ENCODE assay signal across 34 cellular contexts in genomic region chr2:144088863-144089262, GRCh38.
"Had no signal": no experiment of that assay in that cellular context is flagged by ENCODE, and none has a peak within 500 bp of the region (broad histone marks: within the 10 kb centered on the region; RNA-seq: fewer than 3 reads in every experiment).

No MANE protein-coding gene starts in this region.

- H3K9me3 ChIP-seq: ascending aorta had no signal

- H3K27ac Mint-ChIP-seq: activated B cell treated with CpG ODN at 0.5 μM for 24 hours; activated CD4-positive, alpha-beta memory T cell treated with anti-CD3 and anti-CD28 coated beads for 36 hours; activated CD4-positive, alpha-beta T cell treated with anti-CD3 and anti-CD28 coated beads, Interleukin-2, amount 10 ng/mL, durations not matched to agents 24 days and 14 days; activated CD8-positive, alpha-beta T cell treated with anti-CD3 and anti-CD28 coated beads for 36 hours; activated naive CD4-positive, alpha-beta T cell treated with anti-CD3 and anti-CD28 coated beads, Interleukin-2, amount 10 ng/mL, durations not matched to agents 7 days and 5 days; activated naive CD4-positive, alpha-beta T cell treated with anti-CD3 and anti-CD28 coated beads, Interleukin-2, amount 50 U/mL, for 24 hours; activated naive CD8-positive, alpha-beta T cell; activated naive CD8-positive, alpha-beta T cell treated with anti-CD3 and anti-CD28 coated beads, Interleukin-2, amount 10 ng/mL, durations not matched to agents 7 days and 5 days; activated naive CD8-positive, alpha-beta T cell treated with anti-CD3 and anti-CD28 coated beads, Interleukin-2, amount 50 U/mL, for 24 hours; brain; T-helper 1 cell treated with Interleukin-12 subunit alpha and Interleukin-12 subunit beta and Interleukin-4 antibody, amounts not matched to agents 30 μg/mL and 1 μg/mL, for 36 hours; T-helper 2 cell treated with Interferon-gamma antibody and Interleukin-4, amounts not matched to agents 5 μg/mL and 100 μg/mL, for 36 hours had no signal

- H3K4me1 Mint-ChIP-seq: activated naive CD4-positive, alpha-beta T cell treated with anti-CD3 and anti-CD28 coated beads, Interleukin-2, amount 10 ng/mL, durations not matched to agents 7 days and 5 days; activated naive CD4-positive, alpha-beta T cell treated with anti-CD3 and anti-CD28 coated beads, Interleukin-2, amount 50 U/mL, for 24 hours; activated naive CD8-positive, alpha-beta T cell treated with anti-CD3 and anti-CD28 coated beads, Interleukin-2, amount 10 ng/mL, durations not matched to agents 7 days and 5 days; brain; central memory CD8-positive, alpha-beta T cell had no signal

- H3K4me3 ChIP-seq: ascending aorta, cardiac muscle cell had no signal

- H3K27me3 Mint-ChIP-seq: activated B cell treated with CpG ODN at 0.5 μM for 24 hours; activated CD4-positive, alpha-beta memory T cell treated with anti-CD3 and anti-CD28 coated beads for 36 hours; activated CD4-positive, alpha-beta T cell treated with anti-CD3 and anti-CD28 coated beads, Interleukin-2, amount 10 ng/mL, durations not matched to agents 24 days and 14 days; activated CD8-positive, alpha-beta T cell treated with anti-CD3 and anti-CD28 coated beads for 36 hours; activated naive CD4-positive, alpha-beta T cell treated with anti-CD3 and anti-CD28 coated beads, Interleukin-2, amount 10 ng/mL, durations not matched to agents 7 days and 5 days; activated naive CD4-positive, alpha-beta T cell treated with anti-CD3 and anti-CD28 coated beads, Interleukin-2, amount 50 U/mL, for 24 hours; activated naive CD8-positive, alpha-beta T cell; activated naive CD8-positive, alpha-beta T cell treated with anti-CD3 and anti-CD28 coated beads, Interleukin-2, amount 10 ng/mL, durations not matched to agents 7 days and 5 days; activated naive CD8-positive, alpha-beta T cell treated with anti-CD3 and anti-CD28 coated beads, Interleukin-2, amount 50 U/mL, for 24 hours; brain; central memory CD8-positive, alpha-beta T cell had no signal

- H3K4me1 ChIP-seq: ascending aorta had no signal

- H3K36me3 Mint-ChIP-seq: activated naive CD4-positive, alpha-beta T cell treated with anti-CD3 and anti-CD28 coated beads, Interleukin-2, amount 10 ng/mL, durations not matched to agents 7 days and 5 days had no signal

- H3K9me3 Mint-ChIP-seq: activated naive CD4-positive, alpha-beta T cell treated with anti-CD3 and anti-CD28 coated beads, Interleukin-2, amount 10 ng/mL, durations not matched to agents 7 days and 5 days had no signal

- H3K27ac ChIP-seq: ascending aorta, cardiac muscle cell, VCaP had no signal

- DNase-seq: activated B cell treated with CpG ODN at 0.5 μM for 24 hours; activated CD4-positive, alpha-beta memory T cell treated with anti-CD3 and anti-CD28 coated beads for 36 hours; activated CD4-positive, alpha-beta T cell treated with anti-CD3 and anti-CD28 coated beads for 4 hours; activated CD4-positive, alpha-beta T cell treated with anti-CD3 and anti-CD28 coated beads, Interleukin-2, amount 10 ng/mL, durations not matched to agents 24 days and 14 days; activated CD4-positive, alpha-beta T cell treated with anti-CD3 and anti-CD28 coated beads, Interleukin-2, amount 50 U/mL, for 1 hour; activated CD4-positive, alpha-beta T cell treated with anti-CD3 and anti-CD28 coated beads, Interleukin-2, amount 50 U/mL, for 4 hours; activated CD4-positive, CD25-positive, alpha-beta regulatory T cell treated with anti-CD3 and anti-CD28 coated beads, Interleukin-2, amount 50 U/mL, for 72 hours; activated CD8-positive, alpha-beta memory T cell treated with anti-CD3 and anti-CD28 coated beads, Interleukin-2, amount 50 U/mL, for 4 hours; activated CD8-positive, alpha-beta T cell treated with anti-CD3 and anti-CD28 coated beads for 36 hours; activated effector memory CD4-positive, alpha-beta T cell treated with Interleukin-2 at 50 U/mL for 16 hours; activated gamma-delta T cell; activated naive CD4-positive, alpha-beta T cell treated with anti-CD3 and anti-CD28 coated beads, Interleukin-2, amount 10 ng/mL, durations not matched to agents 7 days and 5 days; activated naive CD4-positive, alpha-beta T cell treated with Interleukin-2 at 50 U/mL for 16 hours; activated naive CD8-positive, alpha-beta T cell treated with anti-CD3 and anti-CD28 coated beads, Interleukin-2, amount 10 ng/mL, durations not matched to agents 7 days and 5 days; activated naive CD8-positive, alpha-beta T cell treated with anti-CD3 and anti-CD28 coated beads, Interleukin-2, amount 50 U/mL, for 24 hours; activated T-cell treated with anti-CD3 and anti-CD28 coated beads for 4 hours; activated T-cell treated with anti-CD3 and anti-CD28 coated beads, Interleukin-2, amount 50 U/mL, for 1 hour; activated T-cell treated with anti-CD3 and anti-CD28 coated beads, Interleukin-2, amount 50 U/mL, for 4 hours; amygdala; anterior cingulate cortex; caudate nucleus; cerebellar nuclear complex; T-helper 1 cell; T-helper 2 cell; T-helper 9 cell had no signal

- H3K4me3 Mint-ChIP-seq: activated B cell treated with CpG ODN at 0.5 μM for 24 hours; activated CD4-positive, alpha-beta memory T cell treated with anti-CD3 and anti-CD28 coated beads for 36 hours; activated CD4-positive, alpha-beta T cell treated with anti-CD3 and anti-CD28 coated beads, Interleukin-2, amount 10 ng/mL, durations not matched to agents 24 days and 14 days; activated CD8-positive, alpha-beta T cell treated with anti-CD3 and anti-CD28 coated beads for 36 hours; activated naive CD4-positive, alpha-beta T cell treated with anti-CD3 and anti-CD28 coated beads, Interleukin-2, amount 10 ng/mL, durations not matched to agents 7 days and 5 days; activated naive CD4-positive, alpha-beta T cell treated with anti-CD3 and anti-CD28 coated beads, Interleukin-2, amount 50 U/mL, for 24 hours; activated naive CD8-positive, alpha-beta T cell; activated naive CD8-positive, alpha-beta T cell treated with anti-CD3 and anti-CD28 coated beads, Interleukin-2, amount 10 ng/mL, durations not matched to agents 7 days and 5 days; activated naive CD8-positive, alpha-beta T cell treated with anti-CD3 and anti-CD28 coated beads, Interleukin-2, amount 50 U/mL, for 24 hours; activated T-cell treated with anti-CD3 and anti-CD28 coated beads, Interleukin-2, amount 50 U/mL, for 4 hours; brain; central memory CD8-positive, alpha-beta T cell; T-helper 1 cell treated with Interleukin-12 subunit alpha and Interleukin-12 subunit beta and Interleukin-4 antibody, amounts not matched to agents 30 μg/mL and 1 μg/mL, for 36 hours; T-helper 2 cell treated with Interferon-gamma antibody and Interleukin-4, amounts not matched to agents 5 μg/mL and 100 μg/mL, for 36 hours had no signal

- H3K36me3 ChIP-seq: ascending aorta, cardiac muscle cell had no signal
